16 cellular contexts compared by ENCODE assay signal in genomic region chr11:40291304-40292100, GRCh38.
DNase-seq lines count a peak whose midpoint lies in the region; ATAC-seq, FAIRE-seq and TF ChIP-seq lines count a peak whose summit lies in the region.
"Had no signal": no experiment of that assay in that cellular context is flagged by ENCODE, and none has a peak within 500 bp of the region (broad histone marks: within the 10 kb centered on the region; RNA-seq: fewer than 3 reads in every experiment).

No MANE protein-coding gene starts in this region.

- H3K4me1 ChIP-seq in astrocyte (ENCODE audit: insufficient read depth, low read length): peaks cover 20% of the 10 kb centered on the region

- TF ChIP-seq CTCF in astrocyte (IDR thresholded peaks at IDR 0.05; ENCODE audit: insufficient read depth, low read depth, low read length): no peak

- no peak for FAIRE-seq in astrocyte (lab: Jason Lieb, UNC)
- FAIRE-seq: GM12878 had no signal

- DNase-seq in C1 segment of cervical spinal cord (lab: John Stamatoyannopoulos, UW) (peak in 8 of 14 donors; percentile 12 to 70 (median 30)), astrocyte (ENCODE audit: low read depth) (no peak), inferior parietal cortex (ENCODE audit: extremely low spot score) (peak; percentile 56), pons (ENCODE audit: low spot score) (peak; percentile 85), HK-2 (ENCODE audit: unreplicated experiment) (no peak), cortex of kidney (lab: John Stamatoyannopoulos, UW) (no peak)
- DNase-seq: activated CD4-positive, alpha-beta T cell treated with anti-CD3 and anti-CD28 coated beads for 1 hour; activated CD8-positive, alpha-beta memory T cell treated with anti-CD3 and anti-CD28 coated beads, Interleukin-2, amount 10 ng/mL, durations not matched to agents 7 days and 5 days; activated effector memory CD4-positive, alpha-beta T cell treated with Interleukin-2 at 50 U/mL for 16 hours; NCI-H1105 treated with DMSO at 0.1 percent for 48 hours; SHP77; stomach; T-helper 17 cell had no signal

- no peaks in the 10 kb centered on the region for H3K27me3 ChIP-seq in astrocyte (ENCODE audit: insufficient read depth, low read length)

- no peaks in the 10 kb centered on the region for H3K9me3 Mint-ChIP-seq in astrocyte (ENCODE audit: unreplicated experiment)

- no peak overlapping the region for H2AFZ ChIP-seq in astrocyte (ENCODE audit: low read depth, low read length)

- H3K9me3 ChIP-seq in astrocyte (ENCODE audit: insufficient read depth, low read depth, low read length): no peaks in the 10 kb centered on the region
- H3K9me3 ChIP-seq: stomach had no signal

- no peaks in the 10 kb centered on the region for H3K36me3 ChIP-seq in astrocyte (ENCODE audit: insufficient read depth, low read length)
- H3K36me3 ChIP-seq: stomach had no signal

- H3K27ac ChIP-seq in astrocyte (ENCODE audit: low read depth, low read length): no peak overlapping the region
- H3K27ac ChIP-seq: stomach had no signal

- no peaks in the 10 kb centered on the region for H3K27me3 Mint-ChIP-seq in astrocyte (ENCODE audit: low read depth, unreplicated experiment)

- H3K27ac Mint-ChIP-seq in astrocyte (ENCODE audit: unreplicated experiment): no peak overlapping the region
- H3K27ac Mint-ChIP-seq: activated CD8-positive, alpha-beta memory T cell treated with anti-CD3 and anti-CD28 coated beads, Interleukin-2, amount 10 ng/mL, durations not matched to agents 7 days and 5 days; T-helper 17 cell had no signal

- H3K9ac ChIP-seq in astrocyte (ENCODE audit: low read length): peak overlapping the region; percentile 48

- H3K4me1 Mint-ChIP-seq in astrocyte (ENCODE audit: low read depth, unreplicated experiment): peaks cover 20% of the 10 kb centered on the region

- peak overlapping the region; percentile 93 for H3K4me3 Mint-ChIP-seq in astrocyte (ENCODE audit: unreplicated experiment)
- H3K4me3 Mint-ChIP-seq: activated CD8-positive, alpha-beta memory T cell treated with anti-CD3 and anti-CD28 coated beads, Interleukin-2, amount 10 ng/mL, durations not matched to agents 7 days and 5 days; T-helper 17 cell had no signal

- H3K4me2 ChIP-seq in astrocyte (ENCODE audit: low read length): peak overlapping the region; percentile 94

- H3K4me3 ChIP-seq in astrocyte (ENCODE audit: insufficient read depth, low read depth, low read length): peak overlapping the region; percentile 62
- H3K4me3 ChIP-seq: GM12878 had no signal

- no peak for ATAC-seq in GM21528 (IDR thresholded peaks at IDR 0.05; ENCODE audit: low FRiP score, unreplicated experiment)
- no peak for ATAC-seq in esophagus mucosa
- ATAC-seq: activated CD8-positive, alpha-beta memory T cell treated with anti-CD3 and anti-CD28 coated beads, Interleukin-2, amount 10 ng/mL, durations not matched to agents 7 days and 5 days; GM12878; T-helper 17 cell had no signal

- H3K36me3 Mint-ChIP-seq in astrocyte (ENCODE audit: low read depth, unreplicated experiment): no peaks in the 10 kb centered on the region
- H3K36me3 Mint-ChIP-seq: activated CD8-positive, alpha-beta memory T cell treated with anti-CD3 and anti-CD28 coated beads, Interleukin-2, amount 10 ng/mL, durations not matched to agents 7 days and 5 days had no signal

- no peaks in the 10 kb centered on the region for H4K20me1 ChIP-seq in astrocyte (ENCODE audit: insufficient read depth, low read length)

- H3K79me2 ChIP-seq in astrocyte (ENCODE audit: insufficient read depth, low read length): peaks cover 3% of the 10 kb centered on the region

Comparison
In these comparisons a context has a peak if more than half of its experiments do, and no peak if none do; other contexts are left out.
1. DNase-seq: peak in C1 segment of cervical spinal cord (8 of 14), inferior parietal cortex (single experiment) and pons (single experiment); none in astrocyte (single experiment), HK-2 (single experiment) and cortex of kidney (single experiment).